1 cellular context compared by ENCODE assay signal in the genomic region with DNA sequence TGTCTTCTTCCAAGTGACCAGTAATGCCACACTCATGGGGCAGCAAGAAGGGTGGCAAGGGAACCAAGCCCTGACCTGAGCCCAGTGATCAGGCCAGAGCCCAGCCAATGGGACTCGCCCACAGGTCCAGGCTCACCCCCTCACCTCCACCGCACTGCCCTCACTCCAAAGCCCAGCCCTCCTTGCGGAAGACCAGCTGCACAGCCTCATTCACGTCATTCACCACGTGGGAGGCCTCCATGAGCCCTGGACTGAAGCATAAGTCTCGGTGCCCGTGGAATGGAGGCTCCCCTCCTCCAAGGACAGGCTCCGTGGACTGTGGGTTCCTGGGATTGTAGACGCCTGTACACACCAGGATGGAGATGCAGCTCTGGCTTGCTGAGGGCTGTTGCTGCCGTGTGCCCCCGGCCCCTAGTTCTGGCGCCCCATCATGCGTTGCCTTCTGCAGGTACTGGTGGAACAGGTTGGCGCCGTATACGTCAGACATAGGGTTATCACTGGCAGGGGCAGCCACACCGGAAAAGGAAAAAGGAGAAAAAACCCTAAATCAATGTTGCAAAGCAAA.
TF ChIP-seq lines count a peak whose summit lies in the region.

No MANE protein-coding gene starts in this region.

TF ChIP-seq in GM12878, 131 proteins besides CTCF, POLR2A, EP300 and RAD21:
- TF ChIP-seq, protein P1, sequence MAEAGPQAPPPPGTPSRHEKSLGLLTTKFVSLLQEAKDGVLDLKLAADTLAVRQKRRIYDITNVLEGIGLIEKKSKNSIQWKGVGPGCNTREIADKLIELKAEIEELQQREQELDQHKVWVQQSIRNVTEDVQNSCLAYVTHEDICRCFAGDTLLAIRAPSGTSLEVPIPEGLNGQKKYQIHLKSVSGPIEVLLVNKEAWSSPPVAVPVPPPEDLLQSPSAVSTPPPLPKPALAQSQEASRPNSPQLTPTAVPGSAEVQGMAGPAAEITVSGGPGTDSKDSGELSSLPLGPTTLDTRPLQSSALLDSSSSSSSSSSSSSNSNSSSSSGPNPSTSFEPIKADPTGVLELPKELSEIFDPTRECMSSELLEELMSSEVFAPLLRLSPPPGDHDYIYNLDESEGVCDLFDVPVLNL (IDR thresholded peaks at IDR 0.05; ENCODE audit: low read depth, low read length), result no peak
- TF ChIP-seq TCF12 (IDR thresholded peaks at IDR 0.05; ENCODE audit: low read depth, low read length), result no peak
- TF ChIP-seq, protein P2, sequence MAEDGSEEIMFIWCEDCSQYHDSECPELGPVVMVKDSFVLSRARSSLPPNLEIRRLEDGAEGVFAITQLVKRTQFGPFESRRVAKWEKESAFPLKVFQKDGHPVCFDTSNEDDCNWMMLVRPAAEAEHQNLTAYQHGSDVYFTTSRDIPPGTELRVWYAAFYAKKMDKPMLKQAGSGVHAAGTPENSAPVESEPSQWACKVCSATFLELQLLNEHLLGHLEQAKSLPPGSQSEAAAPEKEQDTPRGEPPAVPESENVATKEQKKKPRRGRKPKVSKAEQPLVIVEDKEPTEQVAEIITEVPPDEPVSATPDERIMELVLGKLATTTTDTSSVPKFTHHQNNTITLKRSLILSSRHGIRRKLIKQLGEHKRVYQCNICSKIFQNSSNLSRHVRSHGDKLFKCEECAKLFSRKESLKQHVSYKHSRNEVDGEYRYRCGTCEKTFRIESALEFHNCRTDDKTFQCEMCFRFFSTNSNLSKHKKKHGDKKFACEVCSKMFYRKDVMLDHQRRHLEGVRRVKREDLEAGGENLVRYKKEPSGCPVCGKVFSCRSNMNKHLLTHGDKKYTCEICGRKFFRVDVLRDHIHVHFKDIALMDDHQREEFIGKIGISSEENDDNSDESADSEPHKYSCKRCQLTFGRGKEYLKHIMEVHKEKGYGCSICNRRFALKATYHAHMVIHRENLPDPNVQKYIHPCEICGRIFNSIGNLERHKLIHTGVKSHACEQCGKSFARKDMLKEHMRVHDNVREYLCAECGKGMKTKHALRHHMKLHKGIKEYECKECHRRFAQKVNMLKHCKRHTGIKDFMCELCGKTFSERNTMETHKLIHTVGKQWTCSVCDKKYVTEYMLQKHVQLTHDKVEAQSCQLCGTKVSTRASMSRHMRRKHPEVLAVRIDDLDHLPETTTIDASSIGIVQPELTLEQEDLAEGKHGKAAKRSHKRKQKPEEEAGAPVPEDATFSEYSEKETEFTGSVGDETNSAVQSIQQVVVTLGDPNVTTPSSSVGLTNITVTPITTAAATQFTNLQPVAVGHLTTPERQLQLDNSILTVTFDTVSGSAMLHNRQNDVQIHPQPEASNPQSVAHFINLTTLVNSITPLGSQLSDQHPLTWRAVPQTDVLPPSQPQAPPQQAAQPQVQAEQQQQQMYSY (CRISPR knock-in tag; IDR thresholded peaks at IDR 0.05), result no peak
- TF ChIP-seq, protein P3, sequence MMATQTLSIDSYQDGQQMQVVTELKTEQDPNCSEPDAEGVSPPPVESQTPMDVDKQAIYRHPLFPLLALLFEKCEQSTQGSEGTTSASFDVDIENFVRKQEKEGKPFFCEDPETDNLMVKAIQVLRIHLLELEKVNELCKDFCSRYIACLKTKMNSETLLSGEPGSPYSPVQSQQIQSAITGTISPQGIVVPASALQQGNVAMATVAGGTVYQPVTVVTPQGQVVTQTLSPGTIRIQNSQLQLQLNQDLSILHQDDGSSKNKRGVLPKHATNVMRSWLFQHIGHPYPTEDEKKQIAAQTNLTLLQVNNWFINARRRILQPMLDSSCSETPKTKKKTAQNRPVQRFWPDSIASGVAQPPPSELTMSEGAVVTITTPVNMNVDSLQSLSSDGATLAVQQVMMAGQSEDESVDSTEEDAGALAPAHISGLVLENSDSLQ (IDR thresholded peaks at IDR 0.05), result no peak
- TF ChIP-seq ZNF274 (IDR thresholded peaks at IDR 0.05; ENCODE audit: insufficient read depth, insufficient read length), result no peak
- TF ChIP-seq, protein P4, sequence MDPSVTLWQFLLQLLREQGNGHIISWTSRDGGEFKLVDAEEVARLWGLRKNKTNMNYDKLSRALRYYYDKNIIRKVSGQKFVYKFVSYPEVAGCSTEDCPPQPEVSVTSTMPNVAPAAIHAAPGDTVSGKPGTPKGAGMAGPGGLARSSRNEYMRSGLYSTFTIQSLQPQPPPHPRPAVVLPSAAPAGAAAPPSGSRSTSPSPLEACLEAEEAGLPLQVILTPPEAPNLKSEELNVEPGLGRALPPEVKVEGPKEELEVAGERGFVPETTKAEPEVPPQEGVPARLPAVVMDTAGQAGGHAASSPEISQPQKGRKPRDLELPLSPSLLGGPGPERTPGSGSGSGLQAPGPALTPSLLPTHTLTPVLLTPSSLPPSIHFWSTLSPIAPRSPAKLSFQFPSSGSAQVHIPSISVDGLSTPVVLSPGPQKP (IDR thresholded peaks at IDR 0.05; ENCODE audit: low read depth, low read length), result no peak
- no peak for TF ChIP-seq NRF1 (conservative IDR thresholded peaks at IDR 0.05; ENCODE audit: low read depth, low read length)
- TF ChIP-seq YBX1 (IDR thresholded peaks at IDR 0.05), result no peak
- TF ChIP-seq NR2C1 (IDR thresholded peaks at IDR 0.05), result no peak
- TF ChIP-seq NFIC (IDR thresholded peaks at IDR 0.05; ENCODE audit: low read depth, low read length), result no peak
- TF ChIP-seq TCF7 (IDR thresholded peaks at IDR 0.05; ENCODE audit: borderline replicate concordance), result no peak
- TF ChIP-seq, protein P5, sequence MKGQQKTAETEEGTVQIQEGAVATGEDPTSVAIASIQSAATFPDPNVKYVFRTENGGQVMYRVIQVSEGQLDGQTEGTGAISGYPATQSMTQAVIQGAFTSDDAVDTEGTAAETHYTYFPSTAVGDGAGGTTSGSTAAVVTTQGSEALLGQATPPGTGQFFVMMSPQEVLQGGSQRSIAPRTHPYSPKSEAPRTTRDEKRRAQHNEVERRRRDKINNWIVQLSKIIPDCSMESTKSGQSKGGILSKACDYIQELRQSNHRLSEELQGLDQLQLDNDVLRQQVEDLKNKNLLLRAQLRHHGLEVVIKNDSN (IDR thresholded peaks at IDR 0.05; ENCODE audit: borderline replicate concordance, extremely low read length, insufficient read depth, low read depth, low read length), result no peak
- TF ChIP-seq BHLHE40 (IDR thresholded peaks at IDR 0.05; ENCODE audit: borderline replicate concordance in 1 of 2, low read depth in 2 of 2, low read length in 1 of 2), result no peak
- no peak for TF ChIP-seq SMAD1 (IDR thresholded peaks at IDR 0.05; ENCODE audit: low read depth, partially characterized antibody)
- TF ChIP-seq KAT2A (conservative IDR thresholded peaks at IDR 0.05; ENCODE audit: control insufficient read depth, low read depth, low read length), result no peak
- no peak for TF ChIP-seq KLF5 (IDR thresholded peaks at IDR 0.05; ENCODE audit: partially characterized antibody)
TF ChIP-seq in GM12878: peak in this region for 0.
